In genomic region chr5:179619776-179620175, GRCh38 we compare ENCODE assay signal across 1 cellular context.
TF ChIP-seq lines count a peak whose summit lies in the region.

No MANE protein-coding gene starts in this region.

TF ChIP-seq in GM12878, 131 proteins besides CTCF, POLR2A, EP300 and RAD21 (continued from another document):
- TF ChIP-seq PKNOX1 (IDR thresholded peaks at IDR 0.05) (no peak), ATF2 (IDR thresholded peaks at IDR 0.05; ENCODE audit: low read length) (no peak), WRNIP1 (IDR thresholded peaks at IDR 0.05; ENCODE audit: borderline replicate concordance, low read depth, low read length) (no peak), SKIL (IDR thresholded peaks at IDR 0.05; ENCODE audit: low read depth, poor library complexity, severe bottlenecking) (no peak), ETV6 (conservative IDR thresholded peaks at IDR 0.05 in 1 of 2, IDR thresholded peaks at IDR 0.05 in 1 of 2; ENCODE audit: borderline replicate concordance in 1 of 2, low read depth in 1 of 2) (no peak), ZNF592 (IDR thresholded peaks at IDR 0.05) (no peak), TARDBP (IDR thresholded peaks at IDR 0.05; ENCODE audit: borderline replicate concordance) (no peak), ZNF274 (IDR thresholded peaks at IDR 0.05; ENCODE audit: insufficient read depth, insufficient read length) (no peak)
